Comparison of ENCODE assay signal across 26 cellular contexts in the genomic region with DNA sequence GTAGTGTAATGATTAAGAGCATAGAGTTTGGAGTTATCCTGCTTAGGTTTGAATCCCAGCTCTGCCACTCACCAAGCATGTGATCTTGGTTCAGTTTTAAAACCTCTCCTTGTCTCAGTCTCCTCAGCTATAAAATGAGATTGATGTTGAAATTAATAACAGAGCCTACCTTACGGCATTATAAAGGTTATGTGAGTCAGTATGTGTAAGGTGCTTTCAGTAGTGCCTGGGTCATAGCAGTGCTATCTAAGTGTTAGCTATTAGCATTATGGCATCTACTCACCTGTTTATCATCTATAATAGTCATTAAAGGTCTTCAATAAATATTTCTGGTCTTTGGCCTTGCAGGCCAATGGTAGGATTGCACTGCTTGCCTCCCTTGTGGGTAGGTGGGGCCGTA. TPM values are rescaled to one million over a fixed set of nuclear protein-coding genes. Genes with fewer than 3 reads are reported as not detected.
"Had no signal": no experiment of that assay in that cellular context is flagged by ENCODE, and none has a peak within 500 bp of the region (broad histone marks: within the 10 kb centered on the region; RNA-seq: fewer than 3 reads in every experiment).

No MANE protein-coding gene starts in this region.

- H3K27ac Mint-ChIP-seq: activated CD8-positive, alpha-beta memory T cell treated with anti-CD3 and anti-CD28 coated beads, Interleukin-2, amount 10 ng/mL, durations not matched to agents 7 days and 5 days; activated T-cell treated with anti-CD3 and anti-CD28 coated beads, Interleukin-2, amount 50 U/mL, for 24 hours; activated T-helper 1 cell treated with anti-CD3 and anti-CD28 coated beads, Interleukin-12 subunit alpha, Interleukin-12 subunit beta, Interleukin-2, Interleukin-4 antibody, amounts not matched to agents 30 ng/mL and 10 ng/mL and 1 ng/mL, durations not matched to agents 14 hours and 24 hours and 36 hours had no signal

- H3K9me3 Mint-ChIP-seq: activated T-cell treated with anti-CD3 and anti-CD28 coated beads, Interleukin-2, amount 50 U/mL, for 24 hours; activated T-helper 1 cell treated with anti-CD3 and anti-CD28 coated beads, Interleukin-12 subunit alpha, Interleukin-12 subunit beta, Interleukin-2, Interleukin-4 antibody, amounts not matched to agents 30 ng/mL and 10 ng/mL and 1 ng/mL, durations not matched to agents 14 hours and 24 hours and 36 hours; T-cell had no signal

- ATAC-seq: activated CD8-positive, alpha-beta memory T cell treated with anti-CD3 and anti-CD28 coated beads, Interleukin-2, amount 10 ng/mL, durations not matched to agents 7 days and 5 days; activated naive CD4-positive, alpha-beta T cell treated with anti-CD3 and anti-CD28 coated beads, Interleukin-2, amount 50 U/mL, for 72 hours; Panc1; Right ventricle myocardium inferior; T-cell had no signal

- H3K4me3 Mint-ChIP-seq: activated CD8-positive, alpha-beta memory T cell treated with anti-CD3 and anti-CD28 coated beads, Interleukin-2, amount 10 ng/mL, durations not matched to agents 7 days and 5 days; activated T-cell treated with anti-CD3 and anti-CD28 coated beads, Interleukin-2, amount 50 U/mL, for 24 hours; activated T-helper 1 cell treated with anti-CD3 and anti-CD28 coated beads, Interleukin-12 subunit alpha, Interleukin-12 subunit beta, Interleukin-2, Interleukin-4 antibody, amounts not matched to agents 30 ng/mL and 10 ng/mL and 1 ng/mL, durations not matched to agents 14 hours and 24 hours and 36 hours; T-cell had no signal

- H3K4me3 ChIP-seq: SK-N-MC had no signal

- DNase-seq: activated CD4-positive, alpha-beta T cell treated with anti-CD3 and anti-CD28 coated beads for 4 hours; activated CD8-positive, alpha-beta memory T cell treated with anti-CD3 and anti-CD28 coated beads, Interleukin-2, amount 10 ng/mL, durations not matched to agents 7 days and 5 days; activated effector memory CD4-positive, alpha-beta T cell treated with anti-CD3 and anti-CD28 coated beads, Interleukin-2, amount 50 U/mL, for 16 hours; activated naive CD4-positive, alpha-beta T cell treated with Interleukin-2 at 50 U/mL for 16 hours; activated T-cell treated with anti-CD3 and anti-CD28 coated beads, Interleukin-2, amount 50 U/mL, for 24 hours; KG1; NCI-H1048; NCI-H1417; NCI-H1694; NCI-H2029; NCI-H2107; NCI-H2171 treated with DMSO at 0.1 percent for 48 hours; NCI-H226; NCI-H526; NCI-H774; RPMI8226; T-cell; T-helper 2 cell; T1000 had no signal

- H3K27me3 Mint-ChIP-seq: activated CD8-positive, alpha-beta memory T cell treated with anti-CD3 and anti-CD28 coated beads, Interleukin-2, amount 10 ng/mL, durations not matched to agents 7 days and 5 days; activated T-cell treated with anti-CD3 and anti-CD28 coated beads, Interleukin-2, amount 50 U/mL, for 24 hours; T-cell had no signal

RNA-seq across cellular contexts. Expression of gene PRKCB, which starts 53.4 kb away (rescaled TPM):
- total RNA-seq: LHCN-M2, M059J had no signal
